1 cellular context compared by ENCODE assay signal in the genomic region with DNA sequence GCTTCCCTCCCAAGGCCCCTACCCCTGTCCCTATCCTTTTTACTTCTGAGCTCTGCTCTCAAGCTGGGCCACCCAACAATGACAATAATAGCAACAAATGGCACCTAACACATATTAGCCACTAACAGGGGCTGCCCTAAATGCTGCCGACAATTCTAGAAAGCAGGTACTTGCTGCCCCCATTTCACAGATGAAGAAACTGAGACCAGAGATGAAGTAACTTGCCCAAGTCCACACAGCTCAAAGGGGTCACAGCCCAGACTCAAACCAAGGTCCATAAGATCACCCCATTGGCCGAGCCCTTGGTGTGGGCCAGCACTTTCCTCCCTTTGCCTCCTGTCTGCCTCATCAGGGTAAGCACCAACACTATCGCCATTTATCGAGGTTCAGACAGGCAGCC.
TF ChIP-seq lines count a peak whose summit lies in the region.

No MANE protein-coding gene starts in this region.

TF ChIP-seq in K562, 482 proteins besides CTCF, POLR2A, EP300 and RAD21:
- TF ChIP-seq BCOR (IDR thresholded peaks at IDR 0.05), result peak; percentile 85
- no peak for TF ChIP-seq GTF2E2 (tag; IDR thresholded peaks at IDR 0.05)
- peak; percentile 86 for TF ChIP-seq RBM25 (IDR thresholded peaks at IDR 0.05; ENCODE audit: low read depth, low read length, severe bottlenecking)
- TF ChIP-seq MECOM (CRISPR knock-in tag; IDR thresholded peaks at IDR 0.05), result no peak
- peak; percentile 0 for TF ChIP-seq CTCFL (IDR thresholded peaks at IDR 0.05; ENCODE audit: borderline replicate concordance, insufficient read depth, low read depth, low read length, poor library complexity, severe bottlenecking)
- TF ChIP-seq KDM1A (IDR thresholded peaks at IDR 0.05), result peak; percentile 28 to 50; a peak in 1 of 4 replicates
- TF ChIP-seq RCOR1 (IDR thresholded peaks at IDR 0.05; ENCODE audit: borderline replicate concordance in 1 of 2, low read depth in 2 of 2, low read length in 2 of 2), result 0 out of 4 replicates have a peak, but pooled peaks of 1 of the 2 experiments have one; percentile 14
- peak; percentile 65; the same call in 1 of the 2 replicates for TF ChIP-seq SMARCA5 (IDR thresholded peaks at IDR 0.05)
- TF ChIP-seq MYC (IDR thresholded peaks at IDR 0.05; ENCODE audit: low read depth, low read length), result no peak
- TF ChIP-seq MYC (CRISPR knock-in tag; IDR thresholded peaks at IDR 0.05; ENCODE audit: borderline replicate concordance, low read depth), result no peak
- peak; percentile 70; the same call in 1 of the 2 replicates for TF ChIP-seq PTBP1 (IDR thresholded peaks at IDR 0.05; ENCODE audit: low read depth, low read length)
- TF ChIP-seq ADNP (tag; IDR thresholded peaks at IDR 0.05), result 0 out of 2 replicates have a peak, but pooled peaks have one; percentile 31
- TF ChIP-seq MEF2A (IDR thresholded peaks at IDR 0.05; ENCODE audit: control insufficient read depth, low read depth, low read length), result no peak
